Comparison of ENCODE assay signal across 14 cellular contexts in the genomic region with DNA sequence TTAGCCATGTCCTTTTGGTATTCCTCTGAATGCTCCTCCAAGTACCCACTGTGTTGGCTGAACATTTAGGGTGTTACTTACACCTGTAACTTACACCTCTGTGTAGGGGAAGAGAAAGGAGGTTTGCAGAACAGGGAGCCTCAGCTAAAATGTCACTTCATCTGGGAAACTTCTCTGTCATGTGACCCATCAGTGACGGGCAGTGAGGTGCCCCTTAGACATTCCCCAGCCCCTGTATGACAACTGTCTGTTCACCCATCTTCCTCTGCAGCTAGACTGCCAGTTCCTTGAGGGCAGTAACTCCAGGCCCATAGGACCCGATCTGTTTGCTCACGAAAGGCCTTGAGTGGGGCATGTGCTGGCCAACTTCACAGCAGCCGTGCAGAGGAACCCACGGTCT. TPM values are rescaled to one million over a fixed set of nuclear protein-coding genes. Genes with fewer than 3 reads are reported as not detected.
A peak's percentile ranks its signal among the peaks of the same experiment; 100 is the strongest.
DNase-seq lines count a peak whose midpoint lies in the region; ATAC-seq and TF ChIP-seq lines count a peak whose summit lies in the region.
"Had no signal": no experiment of that assay in that cellular context is flagged by ENCODE, and none has a peak within 500 bp of the region (broad histone marks: within the 10 kb centered on the region; RNA-seq: fewer than 3 reads in every experiment).

No MANE protein-coding gene starts in this region.

- peak overlapping the region; percentile 66 for H3K4ac ChIP-seq in mesendoderm (ENCODE audit: low read depth, low read length)

- no peaks in the 10 kb centered on the region for H3K9me3 Mint-ChIP-seq in HFFc6

- no peak for TF ChIP-seq POLR2A in body of pancreas (IDR thresholded peaks at IDR 0.05)
- TF ChIP-seq POLR2A in adrenal gland (IDR thresholded peaks at IDR 0.05), result no peak

- 33 to 62% methylated on average over 5 of the region's 5 CpGs for WGBS in body of pancreas, 2 donors
- no CpG with 5 or more reads among the region's 5 CpGs for WGBS in mesendoderm (ENCODE audit: extremely low coverage, insufficient coverage, low lambda C conversion rate)
- WGBS in adrenal gland, 4 donors, result 85 to 89% (median 86%) methylated on average over 4 to 5 of the region's 5 CpGs

- H3K36me3 ChIP-seq in body of pancreas (replicated peaks in 1 of 2; ENCODE audit: insufficient read depth in 1 of 2, low read depth in 2 of 2) (no peaks in the 10 kb centered on the region), mesendoderm (ENCODE audit: control insufficient read depth, insufficient read depth, low read length) (no peaks in the 10 kb centered on the region), subcutaneous abdominal adipose tissue (ENCODE audit: control insufficient read depth in 5 of 5, insufficient read depth in 5 of 5, low read length in 5 of 5) (peaks cover 0 to 18% (median 2%) of the 10 kb centered on the region in 5 donors), adrenal gland (replicated peaks in 1 of 2) (no peaks in the 10 kb centered on the region)
- H3K36me3 ChIP-seq: WERI-Rb-1 had no signal

- peak overlapping the region; percentile 92 for H3K18ac ChIP-seq in mesendoderm (ENCODE audit: low read length)

- peaks cover 10% of the 10 kb centered on the region for H3K79me2 ChIP-seq in mesendoderm (ENCODE audit: control insufficient read depth, insufficient read depth, low read length)

- peak overlapping the region; percentile 27 to 85 (median 82) for H3K27ac ChIP-seq in body of pancreas
- no peak overlapping the region for H3K27ac ChIP-seq in mesendoderm (ENCODE audit: low read depth, low read length)
- H3K27ac ChIP-seq in subcutaneous abdominal adipose tissue (ENCODE audit: low read depth, low read length), result peak overlapping the region; percentile 85
- H3K27ac ChIP-seq in adrenal gland, result peak overlapping the region in 1 of 5 donors; percentile 65
- H3K27ac ChIP-seq: WERI-Rb-1 had no signal

- H2BK5ac ChIP-seq in mesendoderm (ENCODE audit: low read length), result peak overlapping the region; percentile 84

- H3K23ac ChIP-seq in mesendoderm (ENCODE audit: low read length), result no peak overlapping the region

- no peaks in the 10 kb centered on the region; the same call in 1 of the 2 replicates for H3K27me3 Mint-ChIP-seq in HFFc6 (ENCODE audit: insufficient read depth)

- H3K4me1 ChIP-seq in body of pancreas (peaks cover 64% of the 10 kb centered on the region), mesendoderm (ENCODE audit: control insufficient read depth, low read depth, low read length) (peaks cover 40% of the 10 kb centered on the region), subcutaneous abdominal adipose tissue (ENCODE audit: control insufficient read depth in 5 of 5, insufficient read depth in 5 of 5, low read length in 5 of 5) (peaks cover 17 to 38% (median 33%) of the 10 kb centered on the region in 5 donors), adrenal gland (replicated peaks in 1 of 2) (peaks cover 0 to 6% of the 10 kb centered on the region in 2 donors)

- no peaks in the 10 kb centered on the region for H3K9me3 ChIP-seq in body of pancreas
- no peaks in the 10 kb centered on the region for H3K9me3 ChIP-seq in subcutaneous abdominal adipose tissue (ENCODE audit: control insufficient read depth in 5 of 5, low read length in 5 of 5)
- no peaks in the 10 kb centered on the region for H3K9me3 ChIP-seq in adrenal gland (replicated peaks in 1 of 3)

- DNase-seq in HFFc6 (no peak), body of pancreas (no peak), mesendoderm (no peak), DMS114 treated with DMSO at 0.1 percent for 48 hours (lab: John Stamatoyannopoulos, UW; ENCODE audit: unreplicated experiment) (no peak), NCI-H1105 treated with DMSO at 0.1 percent for 48 hours (lab: John Stamatoyannopoulos, UW) (no peak), adrenal gland (no peak)
- DNase-seq: activated CD8-positive, alpha-beta memory T cell treated with anti-CD3 and anti-CD28 coated beads for 24 hours; activated gamma-delta T cell treated with Interleukin-2 at 50 U/mL for 16 hours; islet precursor cell; NCI-H2107; NCI-H82; WERI-Rb-1 had no signal

- no peak overlapping the region for H3K4me2 ChIP-seq in mesendoderm (ENCODE audit: low read length)

- H3K79me1 ChIP-seq in mesendoderm (ENCODE audit: low read length), result peaks cover 15% of the 10 kb centered on the region

- intact Hi-C loops in body of pancreas (cut with DNase I) (loop anchor here (10.0 kb wide), 1 partner anchor 51 kb away; no protein-coding TSS in a partner anchor), adrenal gland (cut with DNase I) (no loop called here)

- H3K9ac ChIP-seq in mesendoderm (ENCODE audit: low read length), result peak overlapping the region; percentile 46
- H3K9ac ChIP-seq in subcutaneous abdominal adipose tissue (ENCODE audit: low read length in 5 of 5), result no peak overlapping the region

- H3K27me3 ChIP-seq in body of pancreas, result no peaks in the 10 kb centered on the region
- H3K27me3 ChIP-seq in mesendoderm (ENCODE audit: insufficient read depth, low read length, poor library complexity), result no peaks in the 10 kb centered on the region
- H3K27me3 ChIP-seq in subcutaneous abdominal adipose tissue (ENCODE audit: control insufficient read depth in 5 of 5, insufficient read depth in 4 of 5, low read length in 5 of 5), result no peaks in the 10 kb centered on the region
- H3K27me3 ChIP-seq in adrenal gland, result no peaks in the 10 kb centered on the region

- ATAC-seq in body of pancreas (no peak), HG02852 (IDR thresholded peaks at IDR 0.05; ENCODE audit: unreplicated experiment) (no peak)

- H3K4me1 Mint-ChIP-seq in HFFc6 (ENCODE audit: low read depth), result peaks cover 39% of the 10 kb centered on the region

- peak overlapping the region; percentile 85; the same call in 1 of the 2 replicates for H3K4me3 Mint-ChIP-seq in HFFc6

- H3K27ac Mint-ChIP-seq in HFFc6, result no peak overlapping the region

- H2AK5ac ChIP-seq in mesendoderm (ENCODE audit: low read length), result peak overlapping the region; percentile 99

- H4K8ac ChIP-seq in mesendoderm (ENCODE audit: low read depth, low read length), result no peak overlapping the region

- H3K4me3 ChIP-seq in body of pancreas, result no peak overlapping the region
- no peak overlapping the region for H3K4me3 ChIP-seq in mesendoderm (ENCODE audit: low read length)
- no peak overlapping the region for H3K4me3 ChIP-seq in subcutaneous abdominal adipose tissue (ENCODE audit: low read depth in 1 of 5, low read length in 5 of 5)
- no peak overlapping the region for H3K4me3 ChIP-seq in adrenal gland

- H4K5ac ChIP-seq in mesendoderm (ENCODE audit: low read length), result no peak overlapping the region

- H2BK15ac ChIP-seq in mesendoderm (replicated peaks; ENCODE audit: low read depth), result no peak overlapping the region

- H2BK120ac ChIP-seq in mesendoderm (ENCODE audit: low read depth, low read length), result peak overlapping the region; percentile 90

- TF ChIP-seq CTCF in HFFc6 (IDR thresholded peaks at IDR 0.05) (no peak), body of pancreas (IDR thresholded peaks at IDR 0.05) (no peak), adrenal gland (IDR thresholded peaks at IDR 0.05) (no peak)

- no peaks in the 10 kb centered on the region for H3K36me3 Mint-ChIP-seq in HFFc6 (ENCODE audit: low read depth)

- H3K56ac ChIP-seq in mesendoderm (ENCODE audit: low read length), result peak overlapping the region; percentile 89

RNA-seq across cellular contexts. Expression of gene LRIG1, which starts 57.4 kb away (rescaled TPM):
- total RNA-seq in HFFc6 (2021; fragmentation: NEBNext Ultra II Directional; extraction: Animal tissue kit (Norgen Biotek cat#: 25700)), result 1 to 10 TPM; 1.7 to 2.7 (median 2.2) TPM
- total RNA-seq in body of pancreas (100 to 1,000 TPM; 111 to 114 TPM), adrenal gland (10 to 100 TPM in 2 of 8 donors, 1 to 10 TPM in 6; 2.8 to 13.3 (median 5.8) TPM)
- 10.9 TPM for polyA plus RNA-seq in mesendoderm (2013, experiment 1 of 2)
- polyA plus RNA-seq in mesendoderm (2013, experiment 2 of 2), result 12.6 TPM
- 1 to 10 TPM; 2.9 to 7.2 (median 3.2) TPM for polyA plus RNA-seq in adrenal gland

Comparison
In these comparisons a context has a peak if more than half of its experiments do, and no peak if none do; other contexts are left out.
1. RNA of gene LRIG1, which starts 57.4 kb away (total RNA-seq): 111 to 114 TPM in body of pancreas; 2.8 to 13.3 TPM in adrenal gland and 1.7 to 2.7 TPM in HFFc6; every median in the first group is over 4 times any median in the second.